In the genomic region with DNA sequence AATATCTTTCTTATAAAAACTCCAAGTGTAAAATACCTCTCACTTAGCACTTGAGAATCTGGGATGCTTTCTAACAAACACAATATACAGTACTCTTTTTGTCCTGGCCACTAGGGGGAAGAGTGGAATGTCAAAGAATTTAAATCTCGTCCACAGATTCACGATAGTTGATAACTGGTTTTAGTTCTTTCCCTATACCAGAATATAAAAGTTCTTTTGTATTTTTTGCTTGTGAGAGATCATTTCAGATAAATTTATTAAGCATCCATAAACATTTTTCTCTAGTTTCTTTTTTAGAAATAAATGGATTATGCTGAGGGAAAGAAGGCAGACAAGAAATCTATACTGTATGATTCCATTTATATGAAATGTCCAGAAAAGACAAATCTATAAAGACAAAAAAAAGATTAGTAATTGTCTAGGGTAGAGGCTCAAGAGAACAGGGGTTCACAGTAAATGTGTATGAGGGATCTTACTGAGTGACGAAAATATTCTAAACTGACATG, we compare ENCODE assay signal across 8 cellular contexts. TPM values are rescaled to one million over a fixed set of nuclear protein-coding genes. Genes with fewer than 3 reads are reported as not detected.
DNase-seq lines count a peak whose midpoint lies in the region; ATAC-seq and TF ChIP-seq lines count a peak whose summit lies in the region.

No MANE protein-coding gene starts in this region.

- DNase-seq in AML-193 (lab: John Stamatoyannopoulos, UW) (peak; percentile 68 to 69), GM12864 (ENCODE audit: low read depth) (peak; percentile 18), RWPE1 (ENCODE audit: low spot score) (peak; percentile 46), epithelial cell of esophagus (ENCODE audit: low read depth) (peak; percentile 70), posterior vena cava (ENCODE audit: low spot score) (no peak)
- peak in 7 of 9 donors; percentile 11 to 58 (median 37) for DNase-seq in naive thymus-derived CD4-positive, alpha-beta T cell

- no peaks in the 10 kb centered on the region for H3K9me3 ChIP-seq in naive thymus-derived CD4-positive, alpha-beta T cell (ENCODE audit: control insufficient read depth in 2 of 3, low read length in 3 of 3)

- H3K36me3 ChIP-seq in naive thymus-derived CD4-positive, alpha-beta T cell (ENCODE audit: control insufficient read depth in 2 of 3, insufficient read depth in 3 of 3, low read length in 3 of 3), result no peaks in the 10 kb centered on the region

- H3K27me3 ChIP-seq in naive thymus-derived CD4-positive, alpha-beta T cell (ENCODE audit: control insufficient read depth in 2 of 2, insufficient read depth in 2 of 2, low read length in 2 of 2), result no peaks in the 10 kb centered on the region

- POLR2A ChIA-PET in RWPE1 (lab: Yijun Ruan, JAX; ENCODE audit: low non-redundant PET), result no interaction called here
- POLR2A ChIA-PET in naive thymus-derived CD4-positive, alpha-beta T cell (lab: Charles Lee), result no interaction called here

- no peaks in the 10 kb centered on the region for H3K27me3 Mint-ChIP-seq in naive thymus-derived CD4-positive, alpha-beta T cell

- H3K4me1 ChIP-seq in naive thymus-derived CD4-positive, alpha-beta T cell (ENCODE audit: control insufficient read depth in 2 of 2, insufficient read depth in 2 of 2, low read length in 2 of 2), result no peaks in the 10 kb centered on the region

- H3K36me3 Mint-ChIP-seq in naive thymus-derived CD4-positive, alpha-beta T cell, result no peaks in the 10 kb centered on the region

- ATAC-seq in HG03442 (IDR thresholded peaks at IDR 0.05; ENCODE audit: unreplicated experiment), result peak; percentile 62
- peak; percentile 84 for ATAC-seq in naive thymus-derived CD4-positive, alpha-beta T cell
- no peak for ATAC-seq in HG03457 (IDR thresholded peaks at IDR 0.05; ENCODE audit: unreplicated experiment)

- intact Hi-C loops in naive thymus-derived CD4-positive, alpha-beta T cell (cut with micrococcal nuclease), result loop anchor here (1.0 to 2.0 kb wide), 8 partner anchors 51 to 422 kb away; a partner anchor contains a TSS
- intact Hi-C loops in posterior vena cava (cut with DNase I), result loop anchor here (5.0 kb wide), 2 partner anchors 63 to 68 kb away; no protein-coding TSS in a partner anchor

- H3K9me3 Mint-ChIP-seq in naive thymus-derived CD4-positive, alpha-beta T cell, result peaks cover 0 to 1% (median 0%) of the 10 kb centered on the region in 11 donors

- TF ChIP-seq CTCF in GM12864 (IDR thresholded peaks at IDR 0.05; ENCODE audit: low read depth, low read length, missing control alignments) (peak; percentile 56), RWPE1 (conservative IDR thresholded peaks at IDR 0.05; ENCODE audit: low read depth) (peak; percentile 79), epithelial cell of esophagus (IDR thresholded peaks at IDR 0.05; ENCODE audit: insufficient read depth, low read depth, low read length, missing control alignments) (peak; percentile 66)

- no peak overlapping the region for H3K4me3 ChIP-seq in GM12864 (ENCODE audit: low read depth, low read length)
- H3K4me3 ChIP-seq in epithelial cell of esophagus (ENCODE audit: low read length), result no peak overlapping the region
- H3K4me3 ChIP-seq in naive thymus-derived CD4-positive, alpha-beta T cell (ENCODE audit: low read length), result no peak overlapping the region

- no peak overlapping the region for H3K4me3 Mint-ChIP-seq in naive thymus-derived CD4-positive, alpha-beta T cell

- H3K27ac ChIP-seq in RWPE1, result no peak overlapping the region
- H3K27ac ChIP-seq in naive thymus-derived CD4-positive, alpha-beta T cell (ENCODE audit: low read depth, low read length), result no peak overlapping the region

- H3K4me1 Mint-ChIP-seq in naive thymus-derived CD4-positive, alpha-beta T cell, result peaks cover 0 to 7% (median 4%) of the 10 kb centered on the region in 7 donors

- CTCF ChIA-PET in RWPE1 (lab: Yijun Ruan, JAX), result interaction anchor here (0.6 kb wide), 1 partner anchor 46 kb away, joined by 4 read pairs; no protein-coding TSS in a partner anchor
- CTCF ChIA-PET in naive thymus-derived CD4-positive, alpha-beta T cell (lab: Charles Lee), result interaction anchor here (0.7 kb wide), 1 partner anchor 21 kb away, joined by 8 read pairs; no protein-coding TSS in a partner anchor

- H3K27ac Mint-ChIP-seq in naive thymus-derived CD4-positive, alpha-beta T cell, result no peak overlapping the region

RNA-seq across cellular contexts. Expression of a gene that starts 50.4 kb away (rescaled TPM):
- total RNA-seq in naive thymus-derived CD4-positive, alpha-beta T cell, result under 1 TPM in 3 of 5 experiments, not detected in 2; 0.29 to 0.70 (median 0.30) TPM
- under 1 TPM in 1 of 2 donors, not detected in 1; 0.32 TPM for polyA plus RNA-seq in naive thymus-derived CD4-positive, alpha-beta T cell
- 1 to 10 TPM; 2.1 to 4.2 TPM for total RNA-seq in posterior vena cava

RNA-seq across cellular contexts. Expression of a gene that starts 52.6 kb away (rescaled TPM):
- 10 to 100 TPM; 40.1 to 88.2 (median 76.2) TPM for total RNA-seq in naive thymus-derived CD4-positive, alpha-beta T cell
- polyA plus RNA-seq in naive thymus-derived CD4-positive, alpha-beta T cell, result 10 to 100 TPM; 30.6 to 36.5 TPM
- 10 to 100 TPM; 52.0 to 56.8 TPM for total RNA-seq in posterior vena cava
